In the genomic region with DNA sequence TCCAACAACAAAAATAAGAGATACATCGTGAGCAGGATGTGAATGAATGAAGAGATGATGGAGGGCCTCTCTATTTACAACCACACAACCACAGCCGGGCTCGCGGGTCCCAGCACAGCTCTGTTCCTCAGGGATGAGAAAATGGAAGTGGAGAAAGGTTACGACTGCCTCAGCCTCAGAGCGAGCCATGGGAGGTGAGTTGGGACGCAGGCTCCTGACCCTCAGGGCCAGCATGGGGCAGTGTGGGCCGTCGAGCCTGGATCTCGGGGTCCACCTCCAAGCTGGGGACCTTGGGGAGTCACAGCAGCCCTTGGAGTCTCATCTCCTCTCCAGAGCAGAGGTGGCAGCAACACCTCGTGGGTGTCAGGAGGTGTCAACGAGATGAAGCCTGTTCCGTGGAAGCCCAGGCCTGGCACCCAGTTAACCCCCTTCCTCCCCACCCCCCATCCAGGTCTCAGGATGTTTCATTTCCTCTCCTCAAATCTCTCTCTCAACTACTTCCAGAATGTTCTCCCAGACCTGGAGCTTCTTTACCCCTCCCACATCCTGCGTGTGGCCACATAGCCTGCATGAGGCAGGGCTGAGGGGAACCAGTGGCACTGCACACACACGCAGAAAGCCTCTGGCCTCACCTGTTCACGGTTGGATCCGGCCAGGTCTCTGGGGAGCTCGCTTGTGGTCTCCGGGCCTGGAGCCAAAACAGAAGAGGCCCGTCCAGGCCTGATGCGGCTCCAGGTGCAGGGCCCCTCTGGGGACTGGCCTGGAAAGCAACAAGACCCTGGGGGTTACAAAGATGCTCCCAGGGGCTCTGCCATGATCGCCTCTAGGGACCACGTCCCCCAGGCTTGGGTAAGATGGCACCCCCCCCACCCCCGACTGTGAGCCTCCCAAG, we compare ENCODE assay signal across 23 cellular contexts. TPM values are rescaled to one million over a fixed set of nuclear protein-coding genes. Genes with fewer than 3 reads are reported as not detected.
A peak's percentile ranks its signal among the peaks of the same experiment; 100 is the strongest.
DNase-seq lines count a peak whose midpoint lies in the region; ATAC-seq and TF ChIP-seq lines count a peak whose summit lies in the region.
"Had no signal": no experiment of that assay in that cellular context is flagged by ENCODE, and none has a peak within 500 bp of the region (broad histone marks: within the 10 kb centered on the region; RNA-seq: fewer than 3 reads in every experiment).

No MANE protein-coding gene starts in this region.

- CTCF ChIA-PET in IMR-90 (lab: Yijun Ruan, JAX) = no interaction called here

- BruUV-seq in IMR-90 (replicated peaks; lab: Mats Ljungman, UMichigan) = no TSS peak

- no peak overlapping the region for H3K27ac ChIP-seq in IMR-90 (ENCODE audit: insufficient read depth, low read length)
- H3K27ac ChIP-seq: body of pancreas, left lung, neural progenitor cell, psoas muscle, transverse colon had no signal

- H3K4ac ChIP-seq in IMR-90 (ENCODE audit: low read depth, low read length) = no peak overlapping the region

- H3K4me1 ChIP-seq in IMR-90 (ENCODE audit: control insufficient read depth, insufficient read depth, low read length) = no peaks in the 10 kb centered on the region
- H3K4me1 ChIP-seq: body of pancreas, left lung, neural progenitor cell, psoas muscle, transverse colon had no signal

- no peak for ATAC-seq in IMR-90 (ENCODE audit: low read depth)
- ATAC-seq: activated CD4-positive, alpha-beta T cell treated with anti-CD3 and anti-CD28 coated beads for 36 hours; activated naive CD8-positive, alpha-beta T cell treated with anti-CD3 and anti-CD28 coated beads, Interleukin-2, amount 50 U/mL, for 24 hours; activated T-helper 17 cell treated with anti-CD3 and anti-CD28 coated beads, Interleukin-2, amount 50 U/mL, for 72 hours; body of pancreas; left lung; mucosa of descending colon; psoas muscle; stimulated activated naive CD8-positive, alpha-beta T cell treated with anti-CD3 and anti-CD28 coated beads, Interleukin-15, Interleukin-2, amounts not matched to agents 100 U/mL and 50 U/mL, for 24 hours had no signal

- no peaks in the 10 kb centered on the region for H3K36me3 ChIP-seq in IMR-90 (ENCODE audit: control insufficient read depth, insufficient read depth, low read length)
- H3K36me3 ChIP-seq: left lung, neural progenitor cell, transverse colon had no signal

- H4K5ac ChIP-seq in IMR-90 (ENCODE audit: low read depth, low read length) = no peak overlapping the region

- no peak overlapping the region for H3K9ac ChIP-seq in IMR-90 (ENCODE audit: low read depth, low read length)
- H3K9ac ChIP-seq: neural progenitor cell had no signal

- TF ChIP-seq POLR2A in IMR-90 (IDR thresholded peaks at IDR 0.05; ENCODE audit: low read depth, low read length) = no peak

- POLR2A ChIA-PET in IMR-90 (lab: Charles Lee; ENCODE audit: unreplicated experiment) = no interaction called here

- H3K4me2 ChIP-seq in IMR-90 (ENCODE audit: low read depth, low read length) = no peak overlapping the region
- H3K4me2 ChIP-seq: neural progenitor cell had no signal

- WGBS in IMR-90 (ENCODE audit: extremely low coverage in 2 of 2, insufficient read length in 1 of 2), 2 experiments = 51% methylated on average over 10 of the region's 24 CpGs; no CpG with 5 or more reads in 1 of the 2 experiments

- H2BK20ac ChIP-seq in IMR-90 (ENCODE audit: low read depth, low read length) = no peak overlapping the region

- no peak overlapping the region for H3K4me3 ChIP-seq in IMR-90 (ENCODE audit: insufficient read depth, low read depth, low read length)
- H3K4me3 ChIP-seq: body of pancreas, left lung, mucosa of descending colon, neural progenitor cell, psoas muscle, transverse colon had no signal

- H2BK15ac ChIP-seq in IMR-90 (ENCODE audit: low read depth, low read length) = no peak overlapping the region

- no peak overlapping the region for H2BK5ac ChIP-seq in IMR-90 (ENCODE audit: low read depth, low read length, poor library complexity, severe bottlenecking)

- H3K14ac ChIP-seq in IMR-90 (replicated peaks; ENCODE audit: low read depth, low read length) = no peak overlapping the region

- H3K23ac ChIP-seq in IMR-90 (ENCODE audit: low read depth, low read length) = no peak overlapping the region

- H3K9me3 ChIP-seq in IMR-90 (ENCODE audit: control insufficient read depth, insufficient read depth, low read length) = no peaks in the 10 kb centered on the region
- H3K9me3 ChIP-seq: body of pancreas, left lung, mucosa of descending colon, psoas muscle, transverse colon had no signal

- H4K91ac ChIP-seq in IMR-90 (ENCODE audit: insufficient read depth, low read depth, low read length) = no peak overlapping the region

- dilution Hi-C loops in IMR-90 (cut with HindIII; ENCODE audit: low sequenced_read_pairs, unreplicated experiment) = no loop called here

- no peaks in the 10 kb centered on the region for H3K79me1 ChIP-seq in IMR-90 (ENCODE audit: low read depth in 1 of 2, low read length in 2 of 2)

- intact Hi-C loops in IMR-90 (cut with micrococcal nuclease) = no loop called here

- no peak for TF ChIP-seq RAD21 in IMR-90 (IDR thresholded peaks at IDR 0.05; ENCODE audit: low read length)

- in situ Hi-C loops in IMR-90 (cut with MboI; ENCODE audit: low sequenced_read_pairs) = loop anchor here (10.0 kb wide), 1 partner anchor 332 kb away; no protein-coding TSS in a partner anchor

- no peak overlapping the region for H4K8ac ChIP-seq in IMR-90 (ENCODE audit: low read depth in 2 of 2, low read length in 2 of 2)

- no peak overlapping the region for H2AK5ac ChIP-seq in IMR-90 (ENCODE audit: low read depth, low read length)

- no peak overlapping the region for H3K18ac ChIP-seq in IMR-90 (ENCODE audit: low read depth, low read length)

- peak overlapping the region; percentile 58 for H2AFZ ChIP-seq in IMR-90 (replicated peaks; ENCODE audit: low read length, poor library complexity)
- H2AFZ ChIP-seq: neural progenitor cell had no signal

- H3K9me1 ChIP-seq in IMR-90 (ENCODE audit: insufficient read depth, low read length) = no peaks in the 10 kb centered on the region

- peak; percentile 36 for DNase-seq in DMS153 treated with DMSO at 0.1 percent for 48 hours (lab: John Stamatoyannopoulos, UW; ENCODE audit: unreplicated experiment)
- no peak for DNase-seq in IMR-90
- peak; percentile 26 for DNase-seq in NCI-H526 treated with DMSO at 0.1 percent for 48 hours (lab: John Stamatoyannopoulos, UW)
- DNase-seq in mesenteric fat pad (ENCODE audit: low spot score) = peak; percentile 67
- no peak for DNase-seq in effector CD8-positive, alpha-beta T cell (lab: John Stamatoyannopoulos, UW)
- no peak for DNase-seq in dedifferentiated amniotic fluid mesenchymal stem cell (ENCODE audit: extremely low spot score)
- no peak for DNase-seq in NCI-H510A treated with DMSO at 0.1 percent for 48 hours (lab: John Stamatoyannopoulos, UW)
- DNase-seq: activated CD4-positive, alpha-beta T cell treated with anti-CD3 and anti-CD28 coated beads for 36 hours; activated naive CD8-positive, alpha-beta T cell treated with anti-CD3 and anti-CD28 coated beads, Interleukin-2, amount 50 U/mL, for 24 hours; body of pancreas; glutamatergic neuron; left lung; mucosa of descending colon; psoas muscle; Right ventricle myocardium superior; small intestine; stimulated activated CD4-positive, alpha-beta T cell treated with anti-CD3 and anti-CD28 coated beads, Interleukin-2, amount 100 ng/mL, for 48 hours; stimulated activated naive CD8-positive, alpha-beta T cell treated with anti-CD3 and anti-CD28 coated beads, Interleukin-15, Interleukin-2, amounts not matched to agents 100 U/mL and 50 U/mL, for 24 hours; T-helper 1 cell; transverse colon had no signal

- H3K56ac ChIP-seq in IMR-90 (ENCODE audit: extremely low read depth, insufficient read depth, low read length) = no peak overlapping the region

- peak overlapping the region; percentile 55 for H2AK9ac ChIP-seq in IMR-90 (replicated peaks; ENCODE audit: low read depth, low read length, poor library complexity)

- no peaks in the 10 kb centered on the region for H4K20me1 ChIP-seq in IMR-90 (ENCODE audit: insufficient read depth, low read length)

- no peak overlapping the region for H2BK120ac ChIP-seq in IMR-90 (ENCODE audit: low read depth, low read length)

- TF ChIP-seq CTCF in IMR-90 (conservative IDR thresholded peaks at IDR 0.05; ENCODE audit: low read depth, low read length) = no peak

- H3K27me3 ChIP-seq in IMR-90 (ENCODE audit: control insufficient read depth, insufficient read depth, low read length) = no peaks in the 10 kb centered on the region; the same call in none of the 2 replicates
- H3K27me3 ChIP-seq: body of pancreas, neural progenitor cell had no signal

TF ChIP-seq in IMR-90, 13 proteins besides CTCF, POLR2A, EP300 and RAD21 (continues in another document):
- TF ChIP-seq, protein P1, sequence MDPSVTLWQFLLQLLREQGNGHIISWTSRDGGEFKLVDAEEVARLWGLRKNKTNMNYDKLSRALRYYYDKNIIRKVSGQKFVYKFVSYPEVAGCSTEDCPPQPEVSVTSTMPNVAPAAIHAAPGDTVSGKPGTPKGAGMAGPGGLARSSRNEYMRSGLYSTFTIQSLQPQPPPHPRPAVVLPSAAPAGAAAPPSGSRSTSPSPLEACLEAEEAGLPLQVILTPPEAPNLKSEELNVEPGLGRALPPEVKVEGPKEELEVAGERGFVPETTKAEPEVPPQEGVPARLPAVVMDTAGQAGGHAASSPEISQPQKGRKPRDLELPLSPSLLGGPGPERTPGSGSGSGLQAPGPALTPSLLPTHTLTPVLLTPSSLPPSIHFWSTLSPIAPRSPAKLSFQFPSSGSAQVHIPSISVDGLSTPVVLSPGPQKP (IDR thresholded peaks at IDR 0.05; ENCODE audit: borderline replicate concordance, low read depth, low read length) = no peak
- no peak for TF ChIP-seq BHLHE40 (IDR thresholded peaks at IDR 0.05; ENCODE audit: low read depth, low read length)
- no peak for TF ChIP-seq MAZ (IDR thresholded peaks at IDR 0.05; ENCODE audit: borderline replicate concordance, low read depth, low read length)
- TF ChIP-seq RCOR1 (IDR thresholded peaks at IDR 0.05; ENCODE audit: insufficient replicate concordance, low read length) = no peak
- TF ChIP-seq, protein P2, sequence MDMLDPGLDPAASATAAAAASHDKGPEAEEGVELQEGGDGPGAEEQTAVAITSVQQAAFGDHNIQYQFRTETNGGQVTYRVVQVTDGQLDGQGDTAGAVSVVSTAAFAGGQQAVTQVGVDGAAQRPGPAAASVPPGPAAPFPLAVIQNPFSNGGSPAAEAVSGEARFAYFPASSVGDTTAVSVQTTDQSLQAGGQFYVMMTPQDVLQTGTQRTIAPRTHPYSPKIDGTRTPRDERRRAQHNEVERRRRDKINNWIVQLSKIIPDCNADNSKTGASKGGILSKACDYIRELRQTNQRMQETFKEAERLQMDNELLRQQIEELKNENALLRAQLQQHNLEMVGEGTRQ (IDR thresholded peaks at IDR 0.05; ENCODE audit: low read depth, low read length) = no peak
- TF ChIP-seq SMC3 (IDR thresholded peaks at IDR 0.05; ENCODE audit: low read depth, low read length) = no peak
- no peak for TF ChIP-seq RFX5 (IDR thresholded peaks at IDR 0.05; ENCODE audit: low read depth, low read length)
- no peak for TF ChIP-seq NFE2L2 (IDR thresholded peaks at IDR 0.05; ENCODE audit: low read depth, low read length)
- no peak for TF ChIP-seq FOS (IDR thresholded peaks at IDR 0.05; ENCODE audit: low read depth, low read length)

RNA-seq across cellular contexts. Expression of a gene that starts 25.8 kb away (rescaled TPM):
- total RNA-seq in IMR-90 (2012; rRNA removed) (not detected in 2 replicates), mesenteric fat pad (not detected)
- not detected in 2 replicates for polyA plus RNA-seq in IMR-90 (2012; rRNA removed)
- polyA plus RNA-seq in IMR-90 (2012; cell fraction: cytosol; rRNA removed) = not detected in 2 replicates
- not detected in 2 replicates for polyA plus RNA-seq in IMR-90 (2012; cell fraction: nucleus; rRNA removed; ENCODE audit: low replicate concordance)
- total RNA-seq: NCI-H460, psoas muscle, Right ventricle myocardium superior had no signal
- polyA plus RNA-seq: psoas muscle had no signal

Comparison
In these comparisons a context has a peak if more than half of its experiments do, and no peak if none do; other contexts are left out.
1. DNase-seq: peak in DMS153 treated with DMSO at 0.1 percent for 48 hours (single experiment), NCI-H526 treated with DMSO at 0.1 percent for 48 hours (single experiment) and mesenteric fat pad (single experiment); none in IMR-90 (single experiment), effector CD8-positive, alpha-beta T cell (single experiment), dedifferentiated amniotic fluid mesenchymal stem cell (single experiment) and NCI-H510A treated with DMSO at 0.1 percent for 48 hours (single experiment).